Comparison of ENCODE assay signal across 1 cellular context in the genomic region with DNA sequence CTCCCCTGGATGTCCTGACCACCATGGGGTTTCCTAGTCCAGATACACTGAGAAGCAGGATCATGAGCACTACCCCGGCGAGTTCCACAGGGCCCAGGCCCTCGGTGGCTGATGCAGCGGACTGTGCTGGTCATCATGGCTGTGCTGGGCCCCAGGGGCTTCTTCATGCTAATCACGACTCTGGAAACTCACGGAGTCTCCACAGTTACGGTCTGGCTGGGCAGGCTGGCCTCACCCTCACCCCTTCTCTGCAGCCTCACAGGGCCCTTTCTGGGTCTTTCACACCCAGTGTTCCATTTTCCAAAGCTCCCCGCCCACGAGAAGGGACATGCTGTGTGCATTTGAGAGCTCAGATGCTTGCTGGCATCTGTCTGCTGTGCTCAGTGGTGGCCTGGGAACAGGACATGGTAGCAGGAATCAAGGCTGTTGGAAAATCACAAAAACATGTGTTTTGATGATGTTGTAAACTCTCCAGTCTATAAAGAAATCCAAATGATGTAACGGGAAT.
TF ChIP-seq lines count a peak whose summit lies in the region.

No MANE protein-coding gene starts in this region.

TF ChIP-seq in HepG2, 621 proteins besides CTCF, POLR2A, EP300 and RAD21 (continued from another document):
- TF ChIP-seq AGO2 (optimal IDR thresholded peaks at IDR 0.05; ENCODE audit: low read depth, low read length): no peak
- TF ChIP-seq ZNF772 (CRISPR knock-in tag; IDR thresholded peaks at IDR 0.05): no peak
- no peak for TF ChIP-seq ZNF780A (CRISPR knock-in tag; IDR thresholded peaks at IDR 0.05)
- TF ChIP-seq SNAPC2 (CRISPR knock-in tag; IDR thresholded peaks at IDR 0.05): no peak
- no peak for TF ChIP-seq GPBP1L1 (CRISPR knock-in tag; IDR thresholded peaks at IDR 0.05)
- no peak for TF ChIP-seq SP140L (CRISPR knock-in tag; IDR thresholded peaks at IDR 0.05; ENCODE audit: borderline replicate concordance)
- TF ChIP-seq, protein P1, sequence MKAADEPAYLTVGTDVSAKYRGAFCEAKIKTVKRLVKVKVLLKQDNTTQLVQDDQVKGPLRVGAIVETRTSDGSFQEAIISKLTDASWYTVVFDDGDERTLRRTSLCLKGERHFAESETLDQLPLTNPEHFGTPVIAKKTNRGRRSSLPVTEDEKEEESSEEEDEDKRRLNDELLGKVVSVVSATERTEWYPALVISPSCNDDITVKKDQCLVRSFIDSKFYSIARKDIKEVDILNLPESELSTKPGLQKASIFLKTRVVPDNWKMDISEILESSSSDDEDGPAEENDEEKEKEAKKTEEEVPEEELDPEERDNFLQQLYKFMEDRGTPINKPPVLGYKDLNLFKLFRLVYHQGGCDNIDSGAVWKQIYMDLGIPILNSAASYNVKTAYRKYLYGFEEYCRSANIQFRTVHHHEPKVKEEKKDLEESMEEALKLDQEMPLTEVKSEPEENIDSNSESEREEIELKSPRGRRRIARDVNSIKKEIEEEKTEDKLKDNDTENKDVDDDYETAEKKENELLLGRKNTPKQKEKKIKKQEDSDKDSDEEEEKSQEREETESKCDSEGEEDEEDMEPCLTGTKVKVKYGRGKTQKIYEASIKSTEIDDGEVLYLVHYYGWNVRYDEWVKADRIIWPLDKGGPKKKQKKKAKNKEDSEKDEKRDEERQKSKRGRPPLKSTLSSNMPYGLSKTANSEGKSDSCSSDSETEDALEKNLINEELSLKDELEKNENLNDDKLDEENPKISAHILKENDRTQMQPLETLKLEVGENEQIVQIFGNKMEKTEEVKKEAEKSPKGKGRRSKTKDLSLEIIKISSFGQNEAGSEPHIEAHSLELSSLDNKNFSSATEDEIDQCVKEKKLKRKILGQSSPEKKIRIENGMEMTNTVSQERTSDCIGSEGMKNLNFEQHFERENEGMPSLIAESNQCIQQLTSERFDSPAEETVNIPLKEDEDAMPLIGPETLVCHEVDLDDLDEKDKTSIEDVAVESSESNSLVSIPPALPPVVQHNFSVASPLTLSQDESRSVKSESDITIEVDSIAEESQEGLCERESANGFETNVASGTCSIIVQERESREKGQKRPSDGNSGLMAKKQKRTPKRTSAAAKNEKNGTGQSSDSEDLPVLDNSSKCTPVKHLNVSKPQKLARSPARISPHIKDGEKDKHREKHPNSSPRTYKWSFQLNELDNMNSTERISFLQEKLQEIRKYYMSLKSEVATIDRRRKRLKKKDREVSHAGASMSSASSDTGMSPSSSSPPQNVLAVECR (CRISPR knock-in tag; IDR thresholded peaks at IDR 0.05; ENCODE audit: borderline replicate concordance): no peak
- TF ChIP-seq GLI4 (CRISPR knock-in tag; IDR thresholded peaks at IDR 0.05; ENCODE audit: borderline replicate concordance): no peak
- no peak for TF ChIP-seq U2AF1 (optimal IDR thresholded peaks at IDR 0.05; ENCODE audit: low read depth, low read length)
- TF ChIP-seq RXRB (CRISPR knock-in tag; IDR thresholded peaks at IDR 0.05; ENCODE audit: borderline replicate concordance): no peak
- TF ChIP-seq NCOR1 (IDR thresholded peaks at IDR 0.05; ENCODE audit: borderline replicate concordance, low read length): no peak
